Comparison of ENCODE assay signal across 8 cellular contexts in genomic region chr2:239882335-239882734, GRCh38.
A peak's percentile ranks its signal among the peaks of the same experiment; 100 is the strongest.
DNase-seq lines count a peak whose midpoint lies in the region; ATAC-seq and TF ChIP-seq lines count a peak whose summit lies in the region.

No MANE protein-coding gene starts in this region.

- H3K14ac ChIP-seq in mesenchymal stem cell (ENCODE audit: low read length in 2 of 2): no peak overlapping the region

- ATAC-seq in left lobe of liver: peak; percentile 95
- no peak for ATAC-seq in GM19395 (IDR thresholded peaks at IDR 0.05; ENCODE audit: unreplicated experiment)

- no peak overlapping the region for H2BK15ac ChIP-seq in mesenchymal stem cell (ENCODE audit: low read depth, poor library complexity, severe bottlenecking)

- H3K36me3 ChIP-seq in BLaER1 (no peaks in the 10 kb centered on the region), breast epithelium (no peaks in the 10 kb centered on the region), mesenchymal stem cell (ENCODE audit: control insufficient read depth in 1 of 2, insufficient read depth in 2 of 2, low read depth in 1 of 2, low read length in 2 of 2) (no peaks in the 10 kb centered on the region)

- H4K8ac ChIP-seq in mesenchymal stem cell (ENCODE audit: low read length): no peak overlapping the region

- no peak overlapping the region for H2BK12ac ChIP-seq in mesenchymal stem cell (ENCODE audit: low read length in 2 of 2)

- H3K4ac ChIP-seq in mesenchymal stem cell (ENCODE audit: low read depth in 1 of 2, low read length in 2 of 2): no peak overlapping the region

- peaks cover 42% of the 10 kb centered on the region for H3K9me3 ChIP-seq in BLaER1
- H3K9me3 ChIP-seq in breast epithelium: peaks cover 14 to 24% of the 10 kb centered on the region in 2 donors
- H3K9me3 ChIP-seq in mesenchymal stem cell (ENCODE audit: control insufficient read depth, low read length): peaks cover 39% of the 10 kb centered on the region

- no peak overlapping the region for H4K91ac ChIP-seq in mesenchymal stem cell (ENCODE audit: low read length)

- DNase-seq in HL-60 (ENCODE audit: low read depth in 1 of 2, low spot score in 1 of 2): peak in 1 of 2 experiments; percentile 31
- peak; percentile 29 for DNase-seq in UCSD-AML1 (lab: John Stamatoyannopoulos, UW; ENCODE audit: unreplicated experiment)
- DNase-seq in breast epithelium (ENCODE audit: low spot score in 2 of 2): peak; percentile 54 to 77
- peak; percentile 65 for DNase-seq in left lobe of liver (ENCODE audit: low spot score)
- peak; percentile 6 to 45 (median 26) for DNase-seq in stimulated activated CD4-positive, alpha-beta T cell treated with anti-CD3 and anti-CD28 coated beads, TNF-alpha, amount 100 ng/mL, for 48 hours (ENCODE audit: low read depth in 3 of 3)
- DNase-seq in mesenchymal stem cell: no peak

- TF ChIP-seq CTCF in HL-60 (IDR thresholded peaks at IDR 0.05; ENCODE audit: insufficient read depth, low read length) (peak; percentile 11), breast epithelium (IDR thresholded peaks at IDR 0.05) (peak; percentile 48 to 79 (median 66))

- no peak overlapping the region for H2AK5ac ChIP-seq in mesenchymal stem cell (ENCODE audit: low read length, severe bottlenecking)

- H2AFZ ChIP-seq in mesenchymal stem cell (ENCODE audit: low read depth, low read length): no peak overlapping the region

- no peaks in the 10 kb centered on the region for H4K20me1 ChIP-seq in BLaER1

- H3K4me3 ChIP-seq in BLaER1: no peak overlapping the region
- no peak overlapping the region for H3K4me3 ChIP-seq in HL-60 (replicated peaks; ENCODE audit: insufficient read depth, low read length)
- no peak overlapping the region for H3K4me3 ChIP-seq in breast epithelium
- H3K4me3 ChIP-seq in mesenchymal stem cell (ENCODE audit: insufficient read depth in 1 of 2, low read depth in 1 of 2, low read length in 2 of 2): no peak overlapping the region

- no peak overlapping the region for H2BK5ac ChIP-seq in mesenchymal stem cell (ENCODE audit: low read depth, low read length, poor library complexity, severe bottlenecking)

- no peak for TF ChIP-seq POLR2A in breast epithelium (IDR thresholded peaks at IDR 0.05)

- no peak overlapping the region for H3K23ac ChIP-seq in mesenchymal stem cell (ENCODE audit: low read length in 2 of 2)

- no peak overlapping the region for H2BK120ac ChIP-seq in mesenchymal stem cell (ENCODE audit: low read depth, low read length)

- no peak overlapping the region for H3K18ac ChIP-seq in mesenchymal stem cell (ENCODE audit: low read depth in 1 of 2, low read length in 2 of 2)

- H3K27me3 ChIP-seq in BLaER1: no peaks in the 10 kb centered on the region
- no peaks in the 10 kb centered on the region for H3K27me3 ChIP-seq in HL-60 (ENCODE audit: insufficient read depth, poor library complexity, severe bottlenecking)
- H3K27me3 ChIP-seq in breast epithelium: no peaks in the 10 kb centered on the region
- H3K27me3 ChIP-seq in mesenchymal stem cell (ENCODE audit: control insufficient read depth in 1 of 2, insufficient read depth in 1 of 2, low read length in 2 of 2): peaks cover 0 to 5% of the 10 kb centered on the region in 2 experiments

- no peak overlapping the region for H3K9ac ChIP-seq in BLaER1
- H3K9ac ChIP-seq in mesenchymal stem cell (ENCODE audit: low read length): no peak overlapping the region

- WGBS in mesenchymal stem cell: 25% methylated on average over 5 of the region's 5 CpGs

- H3K4me1 ChIP-seq in BLaER1 (peaks cover 34% of the 10 kb centered on the region), breast epithelium (no peaks in the 10 kb centered on the region), mesenchymal stem cell (ENCODE audit: control insufficient read depth, insufficient read depth, low read depth, low read length) (no peaks in the 10 kb centered on the region)

- H3K27ac ChIP-seq in BLaER1: no peak overlapping the region
- no peak overlapping the region for H3K27ac ChIP-seq in HL-60 (replicated peaks)
- H3K27ac ChIP-seq in breast epithelium: peak overlapping the region in 1 of 2 donors; percentile 69
- no peak overlapping the region for H3K27ac ChIP-seq in mesenchymal stem cell (ENCODE audit: low read length, poor library complexity, severe bottlenecking)

- intact Hi-C loops in breast epithelium (cut with DNase I; ENCODE audit: low total_unique reads): no loop called here

- H3K4me2 ChIP-seq in BLaER1 (peak overlapping the region; percentile 2; the same call in 1 of the 2 replicates), mesenchymal stem cell (ENCODE audit: low read length, poor library complexity, severe bottlenecking) (no peak overlapping the region)

- H3K79me1 ChIP-seq in mesenchymal stem cell (replicated peaks; ENCODE audit: low read length, poor library complexity, severe bottlenecking): no peaks in the 10 kb centered on the region
